In genomic region chr4:47786958-47787370, GRCh38 we compare ENCODE assay signal across 15 cellular contexts. TPM values are rescaled to one million over a fixed set of nuclear protein-coding genes. Genes with fewer than 3 reads are reported as not detected.
DNase-seq lines count a peak whose midpoint lies in the region; ATAC-seq, FAIRE-seq and TF ChIP-seq lines count a peak whose summit lies in the region.
"Had no signal": no experiment of that assay in that cellular context is flagged by ENCODE, and none has a peak within 500 bp of the region (broad histone marks: within the 10 kb centered on the region; RNA-seq: fewer than 3 reads in every experiment).

No MANE protein-coding gene starts in this region.

- no peaks in the 10 kb centered on the region for H3K27me3 ChIP-seq in right atrium auricular region
- H3K27me3 ChIP-seq: Peyer's patch had no signal

- no peak overlapping the region for H3K9ac ChIP-seq in kidney (ENCODE audit: low read length in 2 of 2)
- H3K9ac ChIP-seq: parathyroid adenoma had no signal

- ATAC-seq in GM18867 (IDR thresholded peaks at IDR 0.05; ENCODE audit: unreplicated experiment) (peak; percentile 87), GM21528 (IDR thresholded peaks at IDR 0.05; ENCODE audit: low FRiP score, unreplicated experiment) (peak; percentile 85), HG03175 (IDR thresholded peaks at IDR 0.05; ENCODE audit: unreplicated experiment) (peak; percentile 74), omental fat pad (ENCODE audit: low FRiP score) (no peak), HG02642 (IDR thresholded peaks at IDR 0.05; ENCODE audit: poor library complexity, unreplicated experiment) (no peak)
- ATAC-seq: CD8-positive, alpha-beta T cell; left lobe of liver had no signal

- no peaks in the 10 kb centered on the region for H3K9me3 ChIP-seq in kidney (ENCODE audit: control insufficient read depth in 1 of 2, low read length in 2 of 2)
- no peaks in the 10 kb centered on the region for H3K9me3 ChIP-seq in right atrium auricular region
- H3K9me3 ChIP-seq: Peyer's patch had no signal

- intact Hi-C loops in kidney (cut with DNase I) = no loop called here

- H3K4me3 ChIP-seq in kidney (ENCODE audit: low read length in 2 of 2) = no peak overlapping the region
- no peak overlapping the region for H3K4me3 ChIP-seq in right atrium auricular region
- H3K4me3 ChIP-seq: Peyer's patch had no signal

- H3K4me1 ChIP-seq in kidney (ENCODE audit: control insufficient read depth in 1 of 2, insufficient read depth in 1 of 2, low read depth in 1 of 2, low read length in 2 of 2) (no peaks in the 10 kb centered on the region), right atrium auricular region (peaks cover 0 to 10% of the 10 kb centered on the region in 2 donors)
- H3K4me1 ChIP-seq: parathyroid adenoma, Peyer's patch had no signal

- DNase-seq in kidney (no peak), omental fat pad (ENCODE audit: low spot score) (no peak), right atrium auricular region (ENCODE audit: low spot score) (no peak)
- DNase-seq: CD8-positive, alpha-beta T cell; NCI-H1930; Peyer's patch; trophoblast cell had no signal

- H3K36me3 ChIP-seq in kidney (ENCODE audit: control insufficient read depth in 1 of 2, insufficient read depth in 2 of 2, low read length in 2 of 2) (no peaks in the 10 kb centered on the region), right atrium auricular region (no peaks in the 10 kb centered on the region)
- H3K36me3 ChIP-seq: Peyer's patch had no signal

- no peak overlapping the region for H3K27ac ChIP-seq in kidney (ENCODE audit: low read depth in 2 of 2, low read length in 2 of 2)
- H3K27ac ChIP-seq in right atrium auricular region = peak overlapping the region in 1 of 2 donors; percentile 31
- H3K27ac ChIP-seq: parathyroid adenoma, Peyer's patch had no signal

- peak; percentile 68 for FAIRE-seq in endometrium (lab: Jason Lieb, UNC)
- no peak for FAIRE-seq in kidney (lab: Jason Lieb, UNC)
- FAIRE-seq: bronchial epithelial cell had no signal

- TF ChIP-seq CTCF in kidney (IDR thresholded peaks at IDR 0.05; ENCODE audit: borderline replicate concordance, extremely low read depth, insufficient read depth) (no peak), omental fat pad (IDR thresholded peaks at IDR 0.05) (no peak), right atrium auricular region (IDR thresholded peaks at IDR 0.05) (no peak)

RNA-seq across cellular contexts. Expression of gene CORIN, which starts 50.9 kb away (rescaled TPM):
- 2.6 TPM for total RNA-seq in kidney
- polyA plus RNA-seq in kidney (ENCODE audit: insufficient read depth, low read depth, low replicate concordance) = 0.75 TPM
- under 1 TPM in 2 of 4 donors, not detected in 2; 0.28 to 0.48 TPM for total RNA-seq in omental fat pad
- total RNA-seq in right atrium auricular region = 100 to 1,000 TPM in 1 of 2 donors, 10 to 100 TPM in 1; 42.3 to 180 TPM
- total RNA-seq: CD8-positive, alpha-beta T cell had no signal

Comparison
In these comparisons a context has a peak if more than half of its experiments do, and no peak if none do; other contexts are left out.
1. ATAC-seq: peak in GM18867 (single experiment), GM21528 (single experiment) and HG03175 (single experiment); none in omental fat pad (single experiment) and HG02642 (single experiment).
2. RNA of gene CORIN, which starts 50.9 kb away (total RNA-seq): 42.3 to 180 TPM in right atrium auricular region; 2.6 TPM in kidney (single experiment) and 0.28 to 0.48 TPM in omental fat pad; every median in the first group is over 10 times any median in the second.